Comparison of ENCODE assay signal across 1 cellular context in genomic region chr1:9249534-9250335, GRCh38.
TF ChIP-seq lines count a peak whose summit lies in the region.

No MANE protein-coding gene starts in this region.

TF ChIP-seq in HepG2, 621 proteins besides CTCF, POLR2A, EP300 and RAD21 (continued from another document and continues in another):
- TF ChIP-seq ZNF512B (CRISPR knock-in tag; IDR thresholded peaks at IDR 0.05; ENCODE audit: borderline replicate concordance) (no peak), MAFF (IDR thresholded peaks at IDR 0.05; ENCODE audit: low read depth, low read length) (no peak), SRF (IDR thresholded peaks at IDR 0.05; ENCODE audit: low read depth, low read length) (0 out of 2 replicates have a peak, but pooled peaks have one; percentile 41), ZNF562 (CRISPR knock-in tag; IDR thresholded peaks at IDR 0.05; ENCODE audit: borderline replicate concordance) (no peak), DMAP1 (CRISPR knock-in tag; IDR thresholded peaks at IDR 0.05) (peak; percentile 75), ZNF274 (CRISPR knock-in tag; IDR thresholded peaks at IDR 0.05) (peak; percentile 25), SMAD9 (CRISPR knock-in tag; IDR thresholded peaks at IDR 0.05) (peak; percentile 64; the same call in 1 of the 2 replicates), ZNF646 (CRISPR knock-in tag; IDR thresholded peaks at IDR 0.05) (peak; percentile 35; the same call in 1 of the 2 replicates), ARNT (IDR thresholded peaks at IDR 0.05) (no peak), FUBP1 (CRISPR knock-in tag; IDR thresholded peaks at IDR 0.05; ENCODE audit: borderline replicate concordance) (no peak), HNF4G (IDR thresholded peaks at IDR 0.05; ENCODE audit: borderline replicate concordance, low read depth, low read length) (peak; percentile 98), HNF4G (CRISPR knock-in tag; IDR thresholded peaks at IDR 0.05; ENCODE audit: borderline replicate concordance, low read depth) (peak; percentile 98), HMGXB4 (CRISPR knock-in tag; IDR thresholded peaks at IDR 0.05; ENCODE audit: borderline replicate concordance in 1 of 2, low read depth in 1 of 2) (peak; percentile 78 to 86), CENPX (CRISPR knock-in tag; IDR thresholded peaks at IDR 0.05) (no peak), ZBTB46 (CRISPR knock-in tag; IDR thresholded peaks at IDR 0.05; ENCODE audit: borderline replicate concordance) (peak; percentile 35; the same call in 1 of the 2 replicates), ZNF121 (CRISPR knock-in tag; IDR thresholded peaks at IDR 0.05) (peak; percentile 70), ZBTB8A (CRISPR knock-in tag; IDR thresholded peaks at IDR 0.05; ENCODE audit: borderline replicate concordance, low read depth) (no peak; the same call in 1 of the 2 replicates), EED (CRISPR knock-in tag; IDR thresholded peaks at IDR 0.05) (no peak), ZNF782 (CRISPR knock-in tag; IDR thresholded peaks at IDR 0.05; ENCODE audit: borderline replicate concordance) (0 out of 2 replicates have a peak, but pooled peaks have one; percentile 58), ZNF30 (CRISPR knock-in tag; IDR thresholded peaks at IDR 0.05) (no peak), GATAD2A (CRISPR knock-in tag; IDR thresholded peaks at IDR 0.05) (peak; percentile 83), TFDP2 (CRISPR knock-in tag; IDR thresholded peaks at IDR 0.05) (peak; percentile 92), ZNF12 (CRISPR knock-in tag; IDR thresholded peaks at IDR 0.05) (0 out of 2 replicates have a peak, but pooled peaks have one; percentile 11), TOPORS (CRISPR knock-in tag; IDR thresholded peaks at IDR 0.05) (peak; percentile 31; the same call in 1 of the 2 replicates), ZBTB4 (CRISPR knock-in tag; IDR thresholded peaks at IDR 0.05; ENCODE audit: borderline replicate concordance) (peak; percentile 42; the same call in 1 of the 2 replicates), ZNF33B (CRISPR knock-in tag; IDR thresholded peaks at IDR 0.05) (no peak), SOX5 (CRISPR knock-in tag; IDR thresholded peaks at IDR 0.05; ENCODE audit: borderline replicate concordance) (peak; percentile 55; the same call in 1 of the 2 replicates), ZNF777 (CRISPR knock-in tag; IDR thresholded peaks at IDR 0.05) (no peak), TEAD3 (CRISPR knock-in tag; optimal IDR thresholded peaks at IDR 0.05; ENCODE audit: borderline replicate concordance) (peak; percentile 32), ZBTB7A (CRISPR knock-in tag; IDR thresholded peaks at IDR 0.05) (peak; percentile 91), ZNF225 (CRISPR knock-in tag; IDR thresholded peaks at IDR 0.05) (peak; percentile 45), ZNF710 (CRISPR knock-in tag; IDR thresholded peaks at IDR 0.05; ENCODE audit: borderline replicate concordance) (peak; percentile 59; the same call in 1 of the 2 replicates), ZNF549 (CRISPR knock-in tag; IDR thresholded peaks at IDR 0.05) (peak; percentile 70; the same call in 1 of the 2 replicates), ZNF709 (CRISPR knock-in tag; IDR thresholded peaks at IDR 0.05) (peak; percentile 52; the same call in 1 of the 2 replicates), NR2F1 (CRISPR knock-in tag; IDR thresholded peaks at IDR 0.05) (peak in 1 of 2 experiments; percentile 26; a peak in 1 of 4 replicates), SAFB2 (CRISPR knock-in tag; IDR thresholded peaks at IDR 0.05; ENCODE audit: borderline replicate concordance, low read depth) (peak; percentile 97), SIN3A (IDR thresholded peaks at IDR 0.05; ENCODE audit: borderline replicate concordance, low read depth, low read length) (peak; percentile 18; the same call in 1 of the 2 replicates), ZFP41 (CRISPR knock-in tag; IDR thresholded peaks at IDR 0.05; ENCODE audit: borderline replicate concordance) (no peak)
